Comparison of ENCODE assay signal across 8 cellular contexts in genomic region chr3:134795776-134796312, GRCh38. TPM values are rescaled to one million over a fixed set of nuclear protein-coding genes. Genes with fewer than 3 reads are reported as not detected.
DNase-seq lines count a peak whose midpoint lies in the region; FAIRE-seq and TF ChIP-seq lines count a peak whose summit lies in the region.

No MANE protein-coding gene starts in this region.

- peaks cover 5% of the 10 kb centered on the region for H3K4me1 Mint-ChIP-seq in MCF 10A (ENCODE audit: insufficient read depth, unreplicated experiment)
- peaks cover 8 to 10% of the 10 kb centered on the region in 2 donors for H3K4me1 Mint-ChIP-seq in immature natural killer cell

- H3K4me1 ChIP-seq in breast epithelium (peaks cover 0 to 5% of the 10 kb centered on the region in 2 donors), HUES48 (ENCODE audit: control insufficient read depth, insufficient read depth, low read length) (peaks cover 11% of the 10 kb centered on the region; the same call in 1 of the 2 replicates), liver (ENCODE audit: control insufficient read depth in 4 of 4, insufficient read depth in 4 of 4, low read length in 3 of 4) (peaks cover 4 to 26% (median 19%) of the 10 kb centered on the region in 4 donors), vagina (peaks cover 24% of the 10 kb centered on the region)

- H3K27ac ChIP-seq in breast epithelium, result peak overlapping the region in 1 of 2 donors; percentile 81
- no peak overlapping the region for H3K27ac ChIP-seq in HUES48 (ENCODE audit: low read depth, low read length)
- no peak overlapping the region for H3K27ac ChIP-seq in liver (ENCODE audit: low read depth in 1 of 2, low read length in 2 of 2)
- H3K27ac ChIP-seq in vagina, result no peak overlapping the region

- H3K36me3 Mint-ChIP-seq in MCF 10A (ENCODE audit: insufficient read depth, unreplicated experiment) (no peaks in the 10 kb centered on the region), immature natural killer cell (no peaks in the 10 kb centered on the region)

- no peak overlapping the region for H3K9ac ChIP-seq in HUES48 (ENCODE audit: low read depth, low read length)
- no peak overlapping the region for H3K9ac ChIP-seq in liver (ENCODE audit: low read depth in 1 of 2, low read length in 2 of 2)

- H3K4me3 Mint-ChIP-seq in MCF 10A (ENCODE audit: unreplicated experiment) (no peak overlapping the region), immature natural killer cell (no peak overlapping the region)

- no peak for DNase-seq in breast epithelium (ENCODE audit: low spot score in 2 of 2)
- DNase-seq in MCF 10A (ENCODE audit: unreplicated experiment), result no peak
- peak; percentile 46 for DNase-seq in cerebellar cortex (ENCODE audit: low spot score)
- DNase-seq in vagina (ENCODE audit: extremely low spot score in 2 of 2), result peak in 1 of 2 donors; percentile 77
- no peak for DNase-seq in GM19239 (ENCODE audit: insufficient read length, low spot score)
- no peak for DNase-seq in immature natural killer cell

- peak overlapping the region; percentile 44 to 73 (median 62) for H3K4me3 ChIP-seq in breast epithelium
- H3K4me3 ChIP-seq in HUES48 (ENCODE audit: low read depth, low read length), result peak overlapping the region; percentile 67
- H3K4me3 ChIP-seq in liver (ENCODE audit: low read depth in 1 of 3, low read length in 3 of 3), result peak overlapping the region; percentile 26 to 66 (median 57)
- H3K4me3 ChIP-seq in vagina, result peak overlapping the region; percentile 45 to 57

- CTCF ChIA-PET in MCF 10A (lab: Yijun Ruan, JAX), result interaction anchor here (0.6 to 3.9 kb wide), 5 partner anchors 104 to 1642 kb away, joined by 3 to 17 read pairs (median 3); no protein-coding TSS in a partner anchor

- intact Hi-C loops in breast epithelium (cut with DNase I; ENCODE audit: low total_unique reads), result no loop called here
- intact Hi-C loops in MCF 10A (cut with micrococcal nuclease), result loop anchor here (1.0 to 10.0 kb wide), 4 partner anchors 199 to 1249 kb away; no protein-coding TSS in a partner anchor
- intact Hi-C loops in vagina (cut with DNase I), result loop anchor here (5.0 kb wide), 1 partner anchor 351 kb away; no protein-coding TSS in a partner anchor

- no peak for TF ChIP-seq RAD21 in liver (IDR thresholded peaks at IDR 0.05)

- no peaks in the 10 kb centered on the region for H3K36me3 ChIP-seq in breast epithelium
- H3K36me3 ChIP-seq in HUES48 (ENCODE audit: control insufficient read depth, insufficient read depth, low read length), result no peaks in the 10 kb centered on the region
- H3K36me3 ChIP-seq in liver (ENCODE audit: control insufficient read depth in 4 of 4, insufficient read depth in 3 of 4, low read depth in 1 of 4, low read length in 3 of 4), result no peaks in the 10 kb centered on the region
- no peaks in the 10 kb centered on the region for H3K36me3 ChIP-seq in vagina

- H3K9me3 Mint-ChIP-seq in MCF 10A (ENCODE audit: unreplicated experiment), result no peaks in the 10 kb centered on the region
- no peaks in the 10 kb centered on the region for H3K9me3 Mint-ChIP-seq in immature natural killer cell

- no TSS peak for BruUV-seq in MCF 10A (replicated peaks; lab: Mats Ljungman, UMichigan)

- FAIRE-seq in GM19239 (lab: Jason Lieb, UNC), result no peak

- H3K9me3 ChIP-seq in breast epithelium (no peaks in the 10 kb centered on the region), HUES48 (ENCODE audit: control insufficient read depth, insufficient read depth, low read length) (no peaks in the 10 kb centered on the region), liver (ENCODE audit: control insufficient read depth in 4 of 4, low read length in 3 of 4) (no peaks in the 10 kb centered on the region), vagina (no peaks in the 10 kb centered on the region)

- POLR2A ChIA-PET in MCF 10A (lab: Yijun Ruan, JAX), result no interaction called here

- no peak for TF ChIP-seq POLR2A in breast epithelium (IDR thresholded peaks at IDR 0.05)
- TF ChIP-seq POLR2A in vagina (IDR thresholded peaks at IDR 0.05), result no peak

- H3K27me3 ChIP-seq in breast epithelium, result peaks cover 0 to 31% of the 10 kb centered on the region in 2 donors
- H3K27me3 ChIP-seq in HUES48 (ENCODE audit: control insufficient read depth, insufficient read depth, low read length), result peaks cover 55% of the 10 kb centered on the region
- peaks cover 0 to 3% (median 0%) of the 10 kb centered on the region in 4 donors for H3K27me3 ChIP-seq in liver (ENCODE audit: control insufficient read depth in 4 of 4, insufficient read depth in 4 of 4, low read length in 3 of 4)
- no peaks in the 10 kb centered on the region for H3K27me3 ChIP-seq in vagina

- WGBS in liver, result 2% methylated on average over 49 of the region's 49 CpGs

- TF ChIP-seq CTCF in breast epithelium (IDR thresholded peaks at IDR 0.05) (no peak), MCF 10A (IDR thresholded peaks at IDR 0.05; ENCODE audit: unreplicated experiment) (no peak), liver (IDR thresholded peaks at IDR 0.05; ENCODE audit: low read depth, low read length, missing input control) (no peak), vagina (IDR thresholded peaks at IDR 0.05) (no peak)

- no peak overlapping the region for H3K27ac Mint-ChIP-seq in MCF 10A (ENCODE audit: low read depth, unreplicated experiment)
- no peak overlapping the region for H3K27ac Mint-ChIP-seq in immature natural killer cell

- H3K27me3 Mint-ChIP-seq in MCF 10A (ENCODE audit: insufficient read depth, unreplicated experiment) (peaks cover 45% of the 10 kb centered on the region), immature natural killer cell (ENCODE audit: low read depth in 3 of 3) (peaks cover 4 to 19% (median 6%) of the 10 kb centered on the region in 3 donors)

TF ChIP-seq in liver, 16 proteins besides CTCF, POLR2A, EP300 and RAD21:
- TF ChIP-seq GABPA (IDR thresholded peaks at IDR 0.05 in 1 of 2, conservative IDR thresholded peaks at IDR 0.05 in 1 of 2) (no peak), YY1 (IDR thresholded peaks at IDR 0.05) (no peak), SP1 (IDR thresholded peaks at IDR 0.05) (no peak), ATF3 (IDR thresholded peaks at IDR 0.05) (no peak), FOXA2 (IDR thresholded peaks at IDR 0.05) (no peak), HNF4A (conservative IDR thresholded peaks at IDR 0.05) (no peak), FOXA1 (IDR thresholded peaks at IDR 0.05) (no peak), RXRA (IDR thresholded peaks at IDR 0.05) (no peak), HNF4G (IDR thresholded peaks at IDR 0.05) (no peak), TAF1 (conservative IDR thresholded peaks at IDR 0.05) (no peak)
- TF ChIP-seq, protein P1, sequence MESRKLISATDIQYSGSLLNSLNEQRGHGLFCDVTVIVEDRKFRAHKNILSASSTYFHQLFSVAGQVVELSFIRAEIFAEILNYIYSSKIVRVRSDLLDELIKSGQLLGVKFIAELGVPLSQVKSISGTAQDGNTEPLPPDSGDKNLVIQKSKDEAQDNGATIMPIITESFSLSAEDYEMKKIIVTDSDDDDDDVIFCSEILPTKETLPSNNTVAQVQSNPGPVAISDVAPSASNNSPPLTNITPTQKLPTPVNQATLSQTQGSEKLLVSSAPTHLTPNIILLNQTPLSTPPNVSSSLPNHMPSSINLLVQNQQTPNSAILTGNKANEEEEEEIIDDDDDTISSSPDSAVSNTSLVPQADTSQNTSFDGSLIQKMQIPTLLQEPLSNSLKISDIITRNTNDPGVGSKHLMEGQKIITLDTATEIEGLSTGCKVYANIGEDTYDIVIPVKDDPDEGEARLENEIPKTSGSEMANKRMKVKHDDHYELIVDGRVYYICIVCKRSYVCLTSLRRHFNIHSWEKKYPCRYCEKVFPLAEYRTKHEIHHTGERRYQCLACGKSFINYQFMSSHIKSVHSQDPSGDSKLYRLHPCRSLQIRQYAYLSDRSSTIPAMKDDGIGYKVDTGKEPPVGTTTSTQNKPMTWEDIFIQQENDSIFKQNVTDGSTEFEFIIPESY (IDR thresholded peaks at IDR 0.05), result no peak
- TF ChIP-seq, protein P2, sequence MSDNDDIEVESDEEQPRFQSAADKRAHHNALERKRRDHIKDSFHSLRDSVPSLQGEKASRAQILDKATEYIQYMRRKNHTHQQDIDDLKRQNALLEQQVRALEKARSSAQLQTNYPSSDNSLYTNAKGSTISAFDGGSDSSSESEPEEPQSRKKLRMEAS (IDR thresholded peaks at IDR 0.05), result no peak
- TF ChIP-seq, protein P3, sequence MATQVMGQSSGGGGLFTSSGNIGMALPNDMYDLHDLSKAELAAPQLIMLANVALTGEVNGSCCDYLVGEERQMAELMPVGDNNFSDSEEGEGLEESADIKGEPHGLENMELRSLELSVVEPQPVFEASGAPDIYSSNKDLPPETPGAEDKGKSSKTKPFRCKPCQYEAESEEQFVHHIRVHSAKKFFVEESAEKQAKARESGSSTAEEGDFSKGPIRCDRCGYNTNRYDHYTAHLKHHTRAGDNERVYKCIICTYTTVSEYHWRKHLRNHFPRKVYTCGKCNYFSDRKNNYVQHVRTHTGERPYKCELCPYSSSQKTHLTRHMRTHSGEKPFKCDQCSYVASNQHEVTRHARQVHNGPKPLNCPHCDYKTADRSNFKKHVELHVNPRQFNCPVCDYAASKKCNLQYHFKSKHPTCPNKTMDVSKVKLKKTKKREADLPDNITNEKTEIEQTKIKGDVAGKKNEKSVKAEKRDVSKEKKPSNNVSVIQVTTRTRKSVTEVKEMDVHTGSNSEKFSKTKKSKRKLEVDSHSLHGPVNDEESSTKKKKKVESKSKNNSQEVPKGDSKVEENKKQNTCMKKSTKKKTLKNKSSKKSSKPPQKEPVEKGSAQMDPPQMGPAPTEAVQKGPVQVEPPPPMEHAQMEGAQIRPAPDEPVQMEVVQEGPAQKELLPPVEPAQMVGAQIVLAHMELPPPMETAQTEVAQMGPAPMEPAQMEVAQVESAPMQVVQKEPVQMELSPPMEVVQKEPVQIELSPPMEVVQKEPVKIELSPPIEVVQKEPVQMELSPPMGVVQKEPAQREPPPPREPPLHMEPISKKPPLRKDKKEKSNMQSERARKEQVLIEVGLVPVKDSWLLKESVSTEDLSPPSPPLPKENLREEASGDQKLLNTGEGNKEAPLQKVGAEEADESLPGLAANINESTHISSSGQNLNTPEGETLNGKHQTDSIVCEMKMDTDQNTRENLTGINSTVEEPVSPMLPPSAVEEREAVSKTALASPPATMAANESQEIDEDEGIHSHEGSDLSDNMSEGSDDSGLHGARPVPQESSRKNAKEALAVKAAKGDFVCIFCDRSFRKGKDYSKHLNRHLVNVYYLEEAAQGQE (IDR thresholded peaks at IDR 0.05), result no peak

RNA-seq across cellular contexts. Expression of gene EPHB1, which starts 0.8 kb away (rescaled TPM):
- 1 to 10 TPM; 1.8 to 5.9 (median 3.4) TPM for total RNA-seq in breast epithelium
- not detected in 2 replicates for total RNA-seq in MCF 10A (2022)
- total RNA-seq in liver, result under 1 TPM; 0.23 to 0.50 TPM
- 1 to 10 TPM in 1 of 2 donors, under 1 TPM in 1; 0.54 to 1.7 TPM for polyA plus RNA-seq in liver
- total RNA-seq in vagina, result 2.2 TPM
- polyA plus RNA-seq in immature natural killer cell, result 1 to 10 TPM in 1 of 3 donors, under 1 TPM in 2; 0.45 to 1.7 (median 0.48) TPM
